In the genomic region with DNA sequence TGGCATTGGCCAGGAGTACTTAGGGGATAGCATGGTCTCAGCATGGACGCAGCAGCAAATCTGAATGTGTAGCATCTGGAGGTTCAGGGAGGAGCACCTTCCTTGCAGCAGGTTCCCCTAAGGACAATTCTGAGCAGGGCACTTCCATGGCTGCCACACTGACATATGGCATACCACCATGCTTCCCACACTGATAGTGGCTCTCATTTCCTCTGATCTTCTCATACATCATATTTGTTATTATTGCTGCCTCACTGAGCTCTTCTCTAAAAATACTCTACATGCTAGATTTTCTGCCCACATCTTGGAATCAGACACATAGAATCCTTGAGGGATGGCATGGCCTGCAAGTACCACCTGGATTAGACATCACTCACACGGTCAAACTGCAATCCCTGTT, we compare ENCODE assay signal across 27 cellular contexts.
"Had no signal": no experiment of that assay in that cellular context is flagged by ENCODE, and none has a peak within 500 bp of the region (broad histone marks: within the 10 kb centered on the region; RNA-seq: fewer than 3 reads in every experiment).

No MANE protein-coding gene starts in this region.

- H3K27me3 ChIP-seq: adrenal gland, body of pancreas had no signal

- H3K36me3 ChIP-seq: adrenal gland had no signal

- H3K9me3 ChIP-seq: adrenal gland, body of pancreas had no signal

- DNase-seq: activated CD4-positive, alpha-beta memory T cell treated with anti-CD3 and anti-CD28 coated beads for 36 hours; activated CD4-positive, alpha-beta T cell treated with anti-CD3 and anti-CD28 coated beads for 36 hours; activated CD4-positive, alpha-beta T cell treated with anti-CD3 and anti-CD28 coated beads, Interleukin-2, amount 10 ng/mL, durations not matched to agents 24 days and 14 days; activated CD4-positive, CD25-positive, alpha-beta regulatory T cell; activated CD4-positive, CD25-positive, alpha-beta regulatory T cell treated with anti-CD3 and anti-CD28 coated beads, Interleukin-2, amount 50 U/mL, for 72 hours; activated CD8-positive, alpha-beta memory T cell treated with anti-CD3 and anti-CD28 coated beads, Interleukin-2, amount 10 ng/mL, durations not matched to agents 7 days and 5 days; activated CD8-positive, alpha-beta memory T cell treated with anti-CD3 and anti-CD28 coated beads, Interleukin-2, amount 50 U/mL, for 4 hours; activated CD8-positive, alpha-beta T cell treated with anti-CD3 and anti-CD28 coated beads, Interleukin-2, amount 10 ng/mL, durations not matched to agents 7 days and 5 days; activated effector memory CD4-positive, alpha-beta T cell treated with anti-CD3 and anti-CD28 coated beads, Interleukin-2, amount 50 U/mL, for 16 hours; activated naive CD4-positive, alpha-beta T cell treated with anti-CD3 and anti-CD28 coated beads for 36 hours; activated naive CD8-positive, alpha-beta T cell treated with anti-CD3 and anti-CD28 coated beads for 36 hours; activated naive CD8-positive, alpha-beta T cell treated with anti-CD3 and anti-CD28 coated beads, Interleukin-2, amount 50 U/mL, for 24 hours; activated T-cell treated with anti-CD3 and anti-CD28 coated beads, Interleukin-2, amount 50 U/mL, for 1 hour; activated T-cell treated with anti-CD3 and anti-CD28 coated beads, Interleukin-2, amount 50 U/mL, for 48 hours; adrenal gland; amygdala; aorta; body of pancreas; caudate nucleus; cerebellar nuclear complex; dorsolateral prefrontal cortex; effector memory CD4-positive, alpha-beta T cell; endodermal cell; foreskin fibroblast; head of caudate nucleus; hippocampal formation had no signal

- H3K4me3 ChIP-seq: adrenal gland, body of pancreas, coronary artery, dorsolateral prefrontal cortex had no signal

- H3K4me1 ChIP-seq: body of pancreas had no signal
